2 cellular contexts compared by ENCODE assay signal in the genomic region with DNA sequence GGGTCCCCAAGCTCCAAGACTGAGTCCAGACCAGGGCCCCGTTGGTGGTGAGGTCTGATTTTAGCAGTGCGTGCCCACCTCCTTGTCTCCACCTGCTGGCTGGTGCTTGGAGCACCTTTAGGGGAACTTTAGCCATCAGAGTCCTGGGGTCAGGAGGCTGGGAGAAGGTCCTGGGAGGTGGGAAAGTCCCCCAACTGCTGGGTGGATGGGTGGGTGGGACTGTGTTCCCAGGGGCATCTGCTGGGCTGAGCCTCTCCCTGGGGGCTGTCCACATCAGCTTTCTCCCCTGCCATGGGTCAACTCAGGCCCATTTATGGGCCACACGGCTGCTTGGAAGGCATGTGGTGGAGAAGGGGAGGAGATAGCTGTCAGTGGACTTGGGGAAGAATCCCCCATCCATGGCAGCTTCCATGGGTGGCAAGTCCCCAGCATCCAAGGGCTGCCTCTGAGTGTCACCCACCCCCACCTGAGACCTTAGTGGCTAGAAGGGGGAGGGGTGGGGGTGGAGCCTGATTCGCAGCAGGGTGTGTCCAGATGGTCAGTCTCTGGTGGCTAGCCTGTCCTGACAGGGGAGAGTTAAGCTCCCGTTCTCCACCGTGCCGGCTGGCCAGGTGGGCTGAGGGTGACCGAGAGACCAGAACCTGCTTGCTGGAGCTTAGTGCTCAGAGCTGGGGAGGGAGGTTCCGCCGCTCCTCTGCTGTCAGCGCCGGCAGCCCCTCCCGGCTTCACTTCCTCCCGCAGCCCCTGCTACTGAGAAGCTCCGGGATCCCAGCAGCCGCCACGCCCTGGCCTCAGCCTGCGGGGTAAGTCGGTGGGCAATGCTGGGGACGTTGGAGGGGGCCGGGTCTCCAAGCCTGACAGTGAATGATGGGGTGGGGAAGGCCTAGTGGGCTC.
TF ChIP-seq lines count a peak whose summit lies in the region.

A gene with protein sequence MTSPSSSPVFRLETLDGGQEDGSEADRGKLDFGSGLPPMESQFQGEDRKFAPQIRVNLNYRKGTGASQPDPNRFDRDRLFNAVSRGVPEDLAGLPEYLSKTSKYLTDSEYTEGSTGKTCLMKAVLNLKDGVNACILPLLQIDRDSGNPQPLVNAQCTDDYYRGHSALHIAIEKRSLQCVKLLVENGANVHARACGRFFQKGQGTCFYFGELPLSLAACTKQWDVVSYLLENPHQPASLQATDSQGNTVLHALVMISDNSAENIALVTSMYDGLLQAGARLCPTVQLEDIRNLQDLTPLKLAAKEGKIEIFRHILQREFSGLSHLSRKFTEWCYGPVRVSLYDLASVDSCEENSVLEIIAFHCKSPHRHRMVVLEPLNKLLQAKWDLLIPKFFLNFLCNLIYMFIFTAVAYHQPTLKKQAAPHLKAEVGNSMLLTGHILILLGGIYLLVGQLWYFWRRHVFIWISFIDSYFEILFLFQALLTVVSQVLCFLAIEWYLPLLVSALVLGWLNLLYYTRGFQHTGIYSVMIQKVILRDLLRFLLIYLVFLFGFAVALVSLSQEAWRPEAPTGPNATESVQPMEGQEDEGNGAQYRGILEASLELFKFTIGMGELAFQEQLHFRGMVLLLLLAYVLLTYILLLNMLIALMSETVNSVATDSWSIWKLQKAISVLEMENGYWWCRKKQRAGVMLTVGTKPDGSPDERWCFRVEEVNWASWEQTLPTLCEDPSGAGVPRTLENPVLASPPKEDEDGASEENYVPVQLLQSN (plus strand): TSS at position 541 of the 894 bp plus-strand sequence. CDS start 2,098 bp downstream, outside the sequence.

TF ChIP-seq in K562, 482 proteins besides CTCF, POLR2A, EP300 and RAD21 (continued from another document and continues in another):
- TF ChIP-seq, protein P1, sequence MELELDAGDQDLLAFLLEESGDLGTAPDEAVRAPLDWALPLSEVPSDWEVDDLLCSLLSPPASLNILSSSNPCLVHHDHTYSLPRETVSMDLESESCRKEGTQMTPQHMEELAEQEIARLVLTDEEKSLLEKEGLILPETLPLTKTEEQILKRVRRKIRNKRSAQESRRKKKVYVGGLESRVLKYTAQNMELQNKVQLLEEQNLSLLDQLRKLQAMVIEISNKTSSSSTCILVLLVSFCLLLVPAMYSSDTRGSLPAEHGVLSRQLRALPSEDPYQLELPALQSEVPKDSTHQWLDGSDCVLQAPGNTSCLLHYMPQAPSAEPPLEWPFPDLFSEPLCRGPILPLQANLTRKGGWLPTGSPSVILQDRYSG (tag; conservative IDR thresholded peaks at IDR 0.05; ENCODE audit: low read depth), result no peak
- TF ChIP-seq CTBP1 (IDR thresholded peaks at IDR 0.05; ENCODE audit: borderline replicate concordance) (0 out of 2 replicates have a peak, but pooled peaks have one; percentile 26), PHB (CRISPR knock-in tag; IDR thresholded peaks at IDR 0.05) (no peak), FUS (optimal IDR thresholded peaks at IDR 0.05; ENCODE audit: low read depth, low read length) (no peak), SP1 (CRISPR knock-in tag; IDR thresholded peaks at IDR 0.05) (peak; percentile 55; the same call in 1 of the 2 replicates), ZNF695 (CRISPR knock-in tag; IDR thresholded peaks at IDR 0.05) (no peak), ZBTB17 (CRISPR knock-in tag; IDR thresholded peaks at IDR 0.05) (0 out of 2 replicates have a peak, but pooled peaks have one; percentile 21), CXXC5 (CRISPR knock-in tag; IDR thresholded peaks at IDR 0.05) (peak; percentile 19; the same call in 1 of the 2 replicates)
- TF ChIP-seq, protein P2, sequence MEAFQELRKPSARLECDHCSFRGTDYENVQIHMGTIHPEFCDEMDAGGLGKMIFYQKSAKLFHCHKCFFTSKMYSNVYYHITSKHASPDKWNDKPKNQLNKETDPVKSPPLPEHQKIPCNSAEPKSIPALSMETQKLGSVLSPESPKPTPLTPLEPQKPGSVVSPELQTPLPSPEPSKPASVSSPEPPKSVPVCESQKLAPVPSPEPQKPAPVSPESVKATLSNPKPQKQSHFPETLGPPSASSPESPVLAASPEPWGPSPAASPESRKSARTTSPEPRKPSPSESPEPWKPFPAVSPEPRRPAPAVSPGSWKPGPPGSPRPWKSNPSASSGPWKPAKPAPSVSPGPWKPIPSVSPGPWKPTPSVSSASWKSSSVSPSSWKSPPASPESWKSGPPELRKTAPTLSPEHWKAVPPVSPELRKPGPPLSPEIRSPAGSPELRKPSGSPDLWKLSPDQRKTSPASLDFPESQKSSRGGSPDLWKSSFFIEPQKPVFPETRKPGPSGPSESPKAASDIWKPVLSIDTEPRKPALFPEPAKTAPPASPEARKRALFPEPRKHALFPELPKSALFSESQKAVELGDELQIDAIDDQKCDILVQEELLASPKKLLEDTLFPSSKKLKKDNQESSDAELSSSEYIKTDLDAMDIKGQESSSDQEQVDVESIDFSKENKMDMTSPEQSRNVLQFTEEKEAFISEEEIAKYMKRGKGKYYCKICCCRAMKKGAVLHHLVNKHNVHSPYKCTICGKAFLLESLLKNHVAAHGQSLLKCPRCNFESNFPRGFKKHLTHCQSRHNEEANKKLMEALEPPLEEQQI (IDR thresholded peaks at IDR 0.05), result no peak
- TF ChIP-seq, protein P3, sequence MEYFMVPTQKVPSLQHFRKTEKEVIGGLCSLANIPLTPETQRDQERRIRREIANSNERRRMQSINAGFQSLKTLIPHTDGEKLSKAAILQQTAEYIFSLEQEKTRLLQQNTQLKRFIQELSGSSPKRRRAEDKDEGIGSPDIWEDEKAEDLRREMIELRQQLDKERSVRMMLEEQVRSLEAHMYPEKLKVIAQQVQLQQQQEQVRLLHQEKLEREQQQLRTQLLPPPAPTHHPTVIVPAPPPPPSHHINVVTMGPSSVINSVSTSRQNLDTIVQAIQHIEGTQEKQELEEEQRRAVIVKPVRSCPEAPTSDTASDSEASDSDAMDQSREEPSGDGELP (CRISPR knock-in tag; IDR thresholded peaks at IDR 0.05; ENCODE audit: borderline replicate concordance), result 0 out of 2 replicates have a peak, but pooled peaks have one; percentile 38
- TF ChIP-seq, protein P4, sequence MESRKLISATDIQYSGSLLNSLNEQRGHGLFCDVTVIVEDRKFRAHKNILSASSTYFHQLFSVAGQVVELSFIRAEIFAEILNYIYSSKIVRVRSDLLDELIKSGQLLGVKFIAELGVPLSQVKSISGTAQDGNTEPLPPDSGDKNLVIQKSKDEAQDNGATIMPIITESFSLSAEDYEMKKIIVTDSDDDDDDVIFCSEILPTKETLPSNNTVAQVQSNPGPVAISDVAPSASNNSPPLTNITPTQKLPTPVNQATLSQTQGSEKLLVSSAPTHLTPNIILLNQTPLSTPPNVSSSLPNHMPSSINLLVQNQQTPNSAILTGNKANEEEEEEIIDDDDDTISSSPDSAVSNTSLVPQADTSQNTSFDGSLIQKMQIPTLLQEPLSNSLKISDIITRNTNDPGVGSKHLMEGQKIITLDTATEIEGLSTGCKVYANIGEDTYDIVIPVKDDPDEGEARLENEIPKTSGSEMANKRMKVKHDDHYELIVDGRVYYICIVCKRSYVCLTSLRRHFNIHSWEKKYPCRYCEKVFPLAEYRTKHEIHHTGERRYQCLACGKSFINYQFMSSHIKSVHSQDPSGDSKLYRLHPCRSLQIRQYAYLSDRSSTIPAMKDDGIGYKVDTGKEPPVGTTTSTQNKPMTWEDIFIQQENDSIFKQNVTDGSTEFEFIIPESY (CRISPR knock-in tag; IDR thresholded peaks at IDR 0.05), result no peak
- TF ChIP-seq, protein P5, sequence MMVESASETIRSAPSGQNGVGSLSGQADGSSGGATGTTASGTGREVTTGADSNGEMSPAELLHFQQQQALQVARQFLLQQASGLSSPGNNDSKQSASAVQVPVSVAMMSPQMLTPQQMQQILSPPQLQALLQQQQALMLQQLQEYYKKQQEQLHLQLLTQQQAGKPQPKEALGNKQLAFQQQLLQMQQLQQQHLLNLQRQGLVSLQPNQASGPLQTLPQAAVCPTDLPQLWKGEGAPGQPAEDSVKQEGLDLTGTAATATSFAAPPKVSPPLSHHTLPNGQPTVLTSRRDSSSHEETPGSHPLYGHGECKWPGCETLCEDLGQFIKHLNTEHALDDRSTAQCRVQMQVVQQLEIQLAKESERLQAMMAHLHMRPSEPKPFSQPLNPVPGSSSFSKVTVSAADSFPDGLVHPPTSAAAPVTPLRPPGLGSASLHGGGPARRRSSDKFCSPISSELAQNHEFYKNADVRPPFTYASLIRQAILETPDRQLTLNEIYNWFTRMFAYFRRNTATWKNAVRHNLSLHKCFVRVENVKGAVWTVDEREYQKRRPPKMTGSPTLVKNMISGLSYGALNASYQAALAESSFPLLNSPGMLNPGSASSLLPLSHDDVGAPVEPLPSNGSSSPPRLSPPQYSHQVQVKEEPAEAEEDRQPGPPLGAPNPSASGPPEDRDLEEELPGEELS (CRISPR knock-in tag; IDR thresholded peaks at IDR 0.05; ENCODE audit: borderline replicate concordance), result no peak

TF ChIP-seq in HepG2, 621 proteins besides CTCF, POLR2A, EP300 and RAD21 (continued from another document and continues in another):
- TF ChIP-seq, protein P6, sequence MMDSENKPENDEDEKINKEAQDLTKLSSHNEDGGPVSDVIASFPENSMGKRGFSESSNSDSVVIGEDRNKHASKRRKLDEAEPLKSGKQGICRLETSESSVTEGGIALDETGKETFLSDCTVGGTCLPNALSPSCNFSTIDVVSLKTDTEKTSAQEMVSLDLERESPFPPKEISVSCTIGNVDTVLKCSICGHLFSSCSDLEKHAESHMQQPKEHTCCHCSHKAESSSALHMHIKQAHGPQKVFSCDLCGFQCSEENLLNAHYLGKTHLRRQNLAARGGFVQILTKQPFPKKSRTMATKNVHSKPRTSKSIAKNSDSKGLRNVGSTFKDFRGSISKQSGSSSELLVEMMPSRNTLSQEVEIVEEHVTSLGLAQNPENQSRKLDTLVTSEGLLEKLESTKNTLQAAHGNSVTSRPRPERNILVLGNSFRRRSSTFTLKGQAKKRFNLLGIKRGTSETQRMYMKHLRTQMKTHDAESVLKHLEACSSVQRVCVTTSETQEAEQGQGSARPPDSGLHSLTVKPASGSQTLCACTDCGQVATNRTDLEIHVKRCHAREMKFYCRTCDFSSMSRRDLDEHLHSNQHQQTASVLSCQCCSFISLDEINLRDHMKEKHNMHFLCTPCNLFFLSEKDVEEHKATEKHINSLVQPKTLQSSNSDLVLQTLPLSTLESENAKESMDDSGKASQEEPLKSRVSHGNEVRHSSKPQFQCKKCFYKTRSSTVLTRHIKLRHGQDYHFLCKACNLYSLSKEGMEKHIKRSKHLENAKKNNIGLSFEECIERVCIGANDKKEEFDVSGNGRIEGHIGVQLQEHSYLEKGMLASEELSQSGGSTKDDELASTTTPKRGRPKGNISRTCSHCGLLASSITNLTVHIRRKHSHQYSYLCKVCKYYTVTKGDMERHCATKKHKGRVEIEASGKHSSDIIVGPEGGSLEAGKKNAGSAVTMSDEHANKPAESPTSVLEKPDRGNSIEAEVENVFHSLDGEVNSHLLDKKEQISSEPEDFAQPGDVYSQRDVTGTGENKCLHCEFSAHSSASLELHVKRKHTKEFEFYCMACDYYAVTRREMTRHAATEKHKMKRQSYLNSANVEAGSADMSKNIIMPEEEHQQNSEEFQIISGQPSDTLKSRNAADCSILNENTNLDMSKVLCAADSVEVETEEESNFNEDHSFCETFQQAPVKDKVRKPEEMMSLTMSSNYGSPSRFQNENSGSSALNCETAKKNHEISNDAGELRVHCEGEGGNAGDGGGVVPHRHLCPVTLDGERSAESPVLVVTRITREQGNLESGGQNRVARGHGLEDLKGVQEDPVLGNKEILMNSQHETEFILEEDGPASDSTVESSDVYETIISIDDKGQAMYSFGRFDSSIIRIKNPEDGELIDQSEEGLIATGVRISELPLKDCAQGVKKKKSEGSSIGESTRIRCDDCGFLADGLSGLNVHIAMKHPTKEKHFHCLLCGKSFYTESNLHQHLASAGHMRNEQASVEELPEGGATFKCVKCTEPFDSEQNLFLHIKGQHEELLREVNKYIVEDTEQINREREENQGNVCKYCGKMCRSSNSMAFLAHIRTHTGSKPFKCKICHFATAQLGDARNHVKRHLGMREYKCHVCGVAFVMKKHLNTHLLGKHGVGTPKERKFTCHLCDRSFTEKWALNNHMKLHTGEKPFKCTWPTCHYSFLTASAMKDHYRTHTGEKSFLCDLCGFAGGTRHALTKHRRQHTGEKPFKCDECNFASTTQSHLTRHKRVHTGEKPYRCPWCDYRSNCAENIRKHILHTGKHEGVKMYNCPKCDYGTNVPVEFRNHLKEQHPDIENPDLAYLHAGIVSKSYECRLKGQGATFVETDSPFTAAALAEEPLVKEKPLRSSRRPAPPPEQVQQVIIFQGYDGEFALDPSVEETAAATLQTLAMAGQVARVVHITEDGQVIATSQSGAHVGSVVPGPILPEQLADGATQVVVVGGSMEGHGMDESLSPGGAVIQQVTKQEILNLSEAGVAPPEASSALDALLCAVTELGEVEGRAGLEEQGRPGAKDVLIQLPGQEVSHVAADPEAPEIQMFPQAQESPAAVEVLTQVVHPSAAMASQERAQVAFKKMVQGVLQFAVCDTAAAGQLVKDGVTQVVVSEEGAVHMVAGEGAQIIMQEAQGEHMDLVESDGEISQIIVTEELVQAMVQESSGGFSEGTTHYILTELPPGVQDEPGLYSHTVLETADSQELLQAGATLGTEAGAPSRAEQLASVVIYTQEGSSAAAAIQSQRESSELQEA (CRISPR knock-in tag; IDR thresholded peaks at IDR 0.05; ENCODE audit: not compliant biosample characterization), result no peak
- TF ChIP-seq TAF1 (CRISPR knock-in tag; IDR thresholded peaks at IDR 0.05), result peak; percentile 58; the same call in 1 of the 2 replicates
- TF ChIP-seq ZSCAN31 (CRISPR knock-in tag; IDR thresholded peaks at IDR 0.05; ENCODE audit: low read depth), result no peak
- TF ChIP-seq, protein P7, sequence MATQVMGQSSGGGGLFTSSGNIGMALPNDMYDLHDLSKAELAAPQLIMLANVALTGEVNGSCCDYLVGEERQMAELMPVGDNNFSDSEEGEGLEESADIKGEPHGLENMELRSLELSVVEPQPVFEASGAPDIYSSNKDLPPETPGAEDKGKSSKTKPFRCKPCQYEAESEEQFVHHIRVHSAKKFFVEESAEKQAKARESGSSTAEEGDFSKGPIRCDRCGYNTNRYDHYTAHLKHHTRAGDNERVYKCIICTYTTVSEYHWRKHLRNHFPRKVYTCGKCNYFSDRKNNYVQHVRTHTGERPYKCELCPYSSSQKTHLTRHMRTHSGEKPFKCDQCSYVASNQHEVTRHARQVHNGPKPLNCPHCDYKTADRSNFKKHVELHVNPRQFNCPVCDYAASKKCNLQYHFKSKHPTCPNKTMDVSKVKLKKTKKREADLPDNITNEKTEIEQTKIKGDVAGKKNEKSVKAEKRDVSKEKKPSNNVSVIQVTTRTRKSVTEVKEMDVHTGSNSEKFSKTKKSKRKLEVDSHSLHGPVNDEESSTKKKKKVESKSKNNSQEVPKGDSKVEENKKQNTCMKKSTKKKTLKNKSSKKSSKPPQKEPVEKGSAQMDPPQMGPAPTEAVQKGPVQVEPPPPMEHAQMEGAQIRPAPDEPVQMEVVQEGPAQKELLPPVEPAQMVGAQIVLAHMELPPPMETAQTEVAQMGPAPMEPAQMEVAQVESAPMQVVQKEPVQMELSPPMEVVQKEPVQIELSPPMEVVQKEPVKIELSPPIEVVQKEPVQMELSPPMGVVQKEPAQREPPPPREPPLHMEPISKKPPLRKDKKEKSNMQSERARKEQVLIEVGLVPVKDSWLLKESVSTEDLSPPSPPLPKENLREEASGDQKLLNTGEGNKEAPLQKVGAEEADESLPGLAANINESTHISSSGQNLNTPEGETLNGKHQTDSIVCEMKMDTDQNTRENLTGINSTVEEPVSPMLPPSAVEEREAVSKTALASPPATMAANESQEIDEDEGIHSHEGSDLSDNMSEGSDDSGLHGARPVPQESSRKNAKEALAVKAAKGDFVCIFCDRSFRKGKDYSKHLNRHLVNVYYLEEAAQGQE (IDR thresholded peaks at IDR 0.05; ENCODE audit: borderline replicate concordance in 1 of 2, low read depth in 1 of 2, low read length in 2 of 2), result no peak
- TF ChIP-seq ZNF557 (CRISPR knock-in tag; IDR thresholded peaks at IDR 0.05), result no peak
- no peak for TF ChIP-seq ZNF549 (CRISPR knock-in tag; IDR thresholded peaks at IDR 0.05)
- no peak for TF ChIP-seq ZNF720 (CRISPR knock-in tag; IDR thresholded peaks at IDR 0.05)
- no peak for TF ChIP-seq PLRG1 (conservative IDR thresholded peaks at IDR 0.05)
- 0 out of 2 replicates have a peak, but pooled peaks have one; percentile 25 for TF ChIP-seq RELA (CRISPR knock-in tag; IDR thresholded peaks at IDR 0.05)
- no peak for TF ChIP-seq CEBPB (IDR thresholded peaks at IDR 0.05; ENCODE audit: borderline replicate concordance, low read depth, low read length)
- no peak for TF ChIP-seq MXD4 (CRISPR knock-in tag; IDR thresholded peaks at IDR 0.05)
- TF ChIP-seq KMT2B (CRISPR knock-in tag; IDR thresholded peaks at IDR 0.05), result no peak
- TF ChIP-seq ARNTL (CRISPR knock-in tag; IDR thresholded peaks at IDR 0.05), result no peak
- TF ChIP-seq NFIC (IDR thresholded peaks at IDR 0.05; ENCODE audit: low read length), result no peak
- no peak for TF ChIP-seq HOXA5 (CRISPR knock-in tag; IDR thresholded peaks at IDR 0.05)
